ENCODE assay signal across 1 cellular context in genomic region chr1:109950509-109950908, GRCh38.
A peak's percentile ranks its signal among the peaks of the same experiment; 100 is the strongest.
TF ChIP-seq lines count a peak whose summit lies in the region.

No MANE protein-coding gene starts in this region.

TF ChIP-seq in K562, 482 proteins besides CTCF, POLR2A, EP300 and RAD21:
- TF ChIP-seq TRIM28 (IDR thresholded peaks at IDR 0.05) (no peak), ETV6 (IDR thresholded peaks at IDR 0.05; ENCODE audit: borderline replicate concordance in 1 of 2, low read depth in 2 of 2, low read length in 1 of 2) (no peak), ETV6 (CRISPR knock-in tag; IDR thresholded peaks at IDR 0.05; ENCODE audit: borderline replicate concordance) (no peak), ZNF3 (CRISPR knock-in tag; IDR thresholded peaks at IDR 0.05) (no peak), ZBTB7A (IDR thresholded peaks at IDR 0.05; ENCODE audit: borderline replicate concordance, control insufficient read depth, low read depth, low read length) (no peak), TAL1 (IDR thresholded peaks at IDR 0.05) (no peak), CREBBP (IDR thresholded peaks at IDR 0.05; ENCODE audit: low read depth, low read length) (no peak), TEAD1 (CRISPR knock-in tag; IDR thresholded peaks at IDR 0.05) (no peak), MAFG (tag; conservative IDR thresholded peaks at IDR 0.05) (no peak), FOXA3 (CRISPR knock-in tag; conservative IDR thresholded peaks at IDR 0.05 in 1 of 2, IDR thresholded peaks at IDR 0.05 in 1 of 2) (peak; percentile 58 to 61; a peak in 2 of 4 replicates), ZNF76 (CRISPR knock-in tag; IDR thresholded peaks at IDR 0.05; ENCODE audit: borderline replicate concordance) (no peak), MYC (IDR thresholded peaks at IDR 0.05; ENCODE audit: low read depth, low read length) (no peak), MYC (CRISPR knock-in tag; IDR thresholded peaks at IDR 0.05; ENCODE audit: borderline replicate concordance, low read depth) (no peak)
- TF ChIP-seq, protein P1, sequence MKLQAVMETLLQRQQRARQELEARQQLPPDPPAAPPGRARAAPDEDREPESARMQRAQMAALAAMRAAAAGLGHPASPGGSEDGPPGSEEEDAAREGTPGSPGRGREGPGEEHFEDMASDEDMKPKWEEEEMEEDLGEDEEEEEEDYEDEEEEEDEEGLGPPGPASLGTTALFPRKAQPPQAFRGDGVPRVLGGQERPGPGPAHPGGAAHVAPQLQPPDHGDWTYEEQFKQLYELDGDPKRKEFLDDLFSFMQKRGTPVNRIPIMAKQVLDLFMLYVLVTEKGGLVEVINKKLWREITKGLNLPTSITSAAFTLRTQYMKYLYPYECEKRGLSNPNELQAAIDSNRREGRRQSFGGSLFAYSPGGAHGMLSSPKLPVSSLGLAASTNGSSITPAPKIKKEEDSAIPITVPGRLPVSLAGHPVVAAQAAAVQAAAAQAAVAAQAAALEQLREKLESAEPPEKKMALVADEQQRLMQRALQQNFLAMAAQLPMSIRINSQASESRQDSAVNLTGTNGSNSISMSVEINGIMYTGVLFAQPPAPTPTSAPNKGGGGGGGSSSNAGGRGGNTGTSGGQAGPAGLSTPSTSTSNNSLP (IDR thresholded peaks at IDR 0.05; ENCODE audit: borderline replicate concordance, low read depth, low read length): 0 out of 2 replicates have a peak, but pooled peaks have one; percentile 11
